Comparison of ENCODE assay signal across 25 cellular contexts in genomic region chr1:14842361-14842760, GRCh38.
A peak's percentile ranks its signal among the peaks of the same experiment; 100 is the strongest.
DNase-seq lines count a peak whose midpoint lies in the region; ATAC-seq and TF ChIP-seq lines count a peak whose summit lies in the region.
"Had no signal": no experiment of that assay in that cellular context is flagged by ENCODE, and none has a peak within 500 bp of the region (broad histone marks: within the 10 kb centered on the region; RNA-seq: fewer than 3 reads in every experiment).

No MANE protein-coding gene starts in this region.

- H3K27me3 Mint-ChIP-seq in nephron progenitor cell (ENCODE audit: low read depth, poor library complexity) = peaks cover 8% of the 10 kb centered on the region
- H3K27me3 Mint-ChIP-seq in activated T-cell treated with anti-CD3 and anti-CD28 coated beads, Interleukin-2, amount 50 U/mL, for 4 hours (ENCODE audit: low read depth) = peaks cover 8% of the 10 kb centered on the region

- TF ChIP-seq CTCF in astrocyte of the spinal cord (IDR thresholded peaks at IDR 0.05; ENCODE audit: low read depth, low read length) = no peak
- no peak for TF ChIP-seq CTCF in vagina (IDR thresholded peaks at IDR 0.05)
- no peak for TF ChIP-seq CTCF in foreskin keratinocyte (conservative IDR thresholded peaks at IDR 0.05)
- no peak for TF ChIP-seq CTCF in nephron progenitor cell (IDR thresholded peaks at IDR 0.05)

- H3K36me3 Mint-ChIP-seq in nephron progenitor cell (ENCODE audit: low read depth) = peaks cover 51% of the 10 kb centered on the region
- H3K36me3 Mint-ChIP-seq in activated T-cell treated with anti-CD3 and anti-CD28 coated beads, Interleukin-2, amount 50 U/mL, for 4 hours (ENCODE audit: insufficient read depth) = no peaks in the 10 kb centered on the region

- H3K4me1 ChIP-seq in vagina = peaks cover 10% of the 10 kb centered on the region
- no peaks in the 10 kb centered on the region for H3K4me1 ChIP-seq in foreskin keratinocyte
- H3K4me1 ChIP-seq: heart right ventricle, neural progenitor cell, upper lobe of left lung had no signal

- DNase-seq in HCEC 1CT (peak; percentile 61), astrocyte of the spinal cord (ENCODE audit: low read depth, low spot score) (peak; percentile 63), fibroblast of the conjunctiva (ENCODE audit: low read depth) (peak; percentile 65), vagina (ENCODE audit: extremely low spot score in 2 of 2) (no peak), foreskin keratinocyte (no peak), nephron progenitor cell (no peak)
- DNase-seq in activated T-cell treated with anti-CD3 and anti-CD28 coated beads, Interleukin-2, amount 50 U/mL, for 4 hours = no peak
- DNase-seq: activated B cell treated with CpG ODN at 0.5 μM for 24 hours; activated CD4-positive, alpha-beta T cell treated with anti-CD3 and anti-CD28 coated beads, Interleukin-2, amount 50 U/mL, for 4 hours; activated naive CD4-positive, alpha-beta T cell treated with anti-CD3 and anti-CD28 coated beads, Interleukin-2, amount 50 U/mL, for 16 hours; GM23248; heart right ventricle; NCI-H1105; NCI-H2029; NCI-H226; NCI-H69; stimulated activated CD4-positive, alpha-beta T cell treated with anti-CD3 and anti-CD28 coated beads, Interleukin-4, amount 100 ng/mL, for 4 hours; substantia nigra; upper lobe of left lung had no signal

- ATAC-seq in foreskin keratinocyte = no peak
- no peak for ATAC-seq in activated T-cell treated with anti-CD3 and anti-CD28 coated beads, Interleukin-2, amount 50 U/mL, for 4 hours
- ATAC-seq: heart right ventricle; sciatic nerve; stimulated activated memory B cell treated with anti-CD40 and anti-IgM and Interleukin-4, amounts not matched to agents 10 μg/mL and 1 μg/mL and 100 μg/mL, for 72 hours had no signal

- H3K27ac ChIP-seq in vagina = peak overlapping the region; percentile 64
- H3K27ac ChIP-seq in foreskin keratinocyte = no peak overlapping the region
- H3K27ac ChIP-seq: cardiac muscle cell, GM23248, heart right ventricle, HL-60, neural progenitor cell had no signal

- H3K4me3 ChIP-seq in astrocyte of the spinal cord (ENCODE audit: low read depth, low read length) = no peak overlapping the region
- no peak overlapping the region for H3K4me3 ChIP-seq in vagina
- H3K4me3 ChIP-seq: cardiac muscle cell, GM23248, heart right ventricle, neural progenitor cell, upper lobe of left lung had no signal

- H3K9me3 Mint-ChIP-seq in nephron progenitor cell = peaks cover 61% of the 10 kb centered on the region
- H3K9me3 Mint-ChIP-seq in activated T-cell treated with anti-CD3 and anti-CD28 coated beads, Interleukin-2, amount 50 U/mL, for 4 hours = peaks cover 19% of the 10 kb centered on the region

- intact Hi-C loops in vagina (cut with DNase I) = no loop called here

- TF ChIP-seq POLR2A in vagina (IDR thresholded peaks at IDR 0.05) = no peak

- in situ Hi-C loops in astrocyte of the spinal cord (cut with HindIII; ENCODE audit: low sequenced_read_pairs) = no loop called here

- H3K27me3 ChIP-seq in vagina (no peaks in the 10 kb centered on the region), foreskin keratinocyte (no peaks in the 10 kb centered on the region)
- H3K27me3 ChIP-seq: cardiac muscle cell, neural progenitor cell, upper lobe of left lung had no signal

- H3K27ac Mint-ChIP-seq in nephron progenitor cell = no peak overlapping the region
- H3K27ac Mint-ChIP-seq: activated B cell treated with CpG ODN at 0.5 μM for 24 hours; activated T-helper 1 cell treated with anti-CD3 and anti-CD28 coated beads, Interleukin-12 subunit alpha, Interleukin-12 subunit beta, Interleukin-2, Interleukin-4 antibody, amounts not matched to agents 30 ng/mL and 10 ng/mL and 1 ng/mL, durations not matched to agents 14 hours and 24 hours and 36 hours; neural progenitor cell; stimulated activated memory B cell treated with anti-CD40 and anti-IgM and Interleukin-4, amounts not matched to agents 10 μg/mL and 1 μg/mL and 100 μg/mL, for 72 hours had no signal

- peaks cover 28% of the 10 kb centered on the region for H3K4me1 Mint-ChIP-seq in nephron progenitor cell
- no peaks in the 10 kb centered on the region for H3K4me1 Mint-ChIP-seq in activated T-cell treated with anti-CD3 and anti-CD28 coated beads, Interleukin-2, amount 50 U/mL, for 4 hours (ENCODE audit: low read depth)
- H3K4me1 Mint-ChIP-seq: activated B cell treated with CpG ODN at 0.5 μM for 24 hours; neural progenitor cell; stimulated activated memory B cell treated with anti-CD40 and anti-IgM and Interleukin-4, amounts not matched to agents 10 μg/mL and 1 μg/mL and 100 μg/mL, for 72 hours had no signal

- H3K9me3 ChIP-seq in vagina = peaks cover 3% of the 10 kb centered on the region

- no peaks in the 10 kb centered on the region for H3K36me3 ChIP-seq in vagina
- H3K36me3 ChIP-seq: cardiac muscle cell, heart right ventricle, neural progenitor cell, upper lobe of left lung had no signal

- H3K4me3 Mint-ChIP-seq in nephron progenitor cell = no peak overlapping the region
- no peak overlapping the region for H3K4me3 Mint-ChIP-seq in activated T-cell treated with anti-CD3 and anti-CD28 coated beads, Interleukin-2, amount 50 U/mL, for 4 hours
- H3K4me3 Mint-ChIP-seq: activated B cell treated with CpG ODN at 0.5 μM for 24 hours; activated T-helper 1 cell treated with anti-CD3 and anti-CD28 coated beads, Interleukin-12 subunit alpha, Interleukin-12 subunit beta, Interleukin-2, Interleukin-4 antibody, amounts not matched to agents 30 ng/mL and 10 ng/mL and 1 ng/mL, durations not matched to agents 14 hours and 24 hours and 36 hours; neural progenitor cell; stimulated activated memory B cell treated with anti-CD40 and anti-IgM and Interleukin-4, amounts not matched to agents 10 μg/mL and 1 μg/mL and 100 μg/mL, for 72 hours had no signal

Comparison
In these comparisons a context has a peak if more than half of its experiments do, and no peak if none do; other contexts are left out.
1. DNase-seq: peak in HCEC 1CT (single experiment), astrocyte of the spinal cord (single experiment) and fibroblast of the conjunctiva (single experiment); none in vagina (0 of 2), foreskin keratinocyte (0 of 2), nephron progenitor cell (single experiment) and activated T-cell treated with anti-CD3 and anti-CD28 coated beads, Interleukin-2, amount 50 U/mL, for 4 hours (single experiment).